In the genomic region with DNA sequence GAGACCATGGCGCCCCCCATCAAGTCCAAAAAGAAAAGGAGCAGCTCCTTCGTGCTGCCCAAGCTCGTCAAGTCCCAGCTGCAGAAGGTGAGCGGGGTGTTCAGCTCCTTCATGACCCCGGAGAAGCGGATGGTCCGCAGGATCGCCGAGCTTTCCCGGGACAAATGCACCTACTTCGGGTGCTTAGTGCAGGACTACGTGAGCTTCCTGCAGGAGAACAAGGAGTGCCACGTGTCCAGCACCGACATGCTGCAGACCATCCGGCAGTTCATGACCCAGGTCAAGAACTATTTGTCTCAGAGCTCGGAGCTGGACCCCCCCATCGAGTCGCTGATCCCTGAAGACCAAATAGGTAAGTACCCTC, we compare ENCODE assay signal across 9 cellular contexts. TPM values are rescaled to one million over a fixed set of nuclear protein-coding genes. Genes with fewer than 3 reads are reported as not detected.
DNase-seq lines count a peak whose midpoint lies in the region; ATAC-seq, FAIRE-seq and TF ChIP-seq lines count a peak whose summit lies in the region.
"Had no signal": no experiment of that assay in that cellular context is flagged by ENCODE, and none has a peak within 500 bp of the region (broad histone marks: within the 10 kb centered on the region; RNA-seq: fewer than 3 reads in every experiment).

No MANE protein-coding gene starts in this region.

- H3K36me3 ChIP-seq in bronchial epithelial cell (ENCODE audit: control insufficient read depth, insufficient read depth, low read length) = peaks cover 8% of the 10 kb centered on the region
- peaks cover 0 to 10% (median 2%) of the 10 kb centered on the region in 4 donors for H3K36me3 ChIP-seq in liver (ENCODE audit: control insufficient read depth in 4 of 4, insufficient read depth in 3 of 4, low read depth in 1 of 4, low read length in 3 of 4)
- H3K36me3 ChIP-seq in thoracic aorta = no peaks in the 10 kb centered on the region

- no peak overlapping the region for H3K9ac ChIP-seq in liver (ENCODE audit: low read depth in 1 of 2, low read length in 2 of 2)

- peak; percentile 58 for DNase-seq in HT-29 (ENCODE audit: low spot score)
- no peak for DNase-seq in bronchial epithelial cell (ENCODE audit: low read depth)
- DNase-seq in thoracic aorta (ENCODE audit: low spot score) = no peak
- no peak for DNase-seq in NCI-H2107 (lab: John Stamatoyannopoulos, UW)
- DNase-seq in GM19240 (ENCODE audit: insufficient read length, low spot score) = no peak
- no peak for DNase-seq in GM10266 (ENCODE audit: extremely low spot score)

- TF ChIP-seq RAD21 in liver (IDR thresholded peaks at IDR 0.05) = no peak

- ATAC-seq in thoracic aorta (ENCODE audit: insufficient number of reproducible peaks, low FRiP score, low read depth) (no peak), HG03025 (IDR thresholded peaks at IDR 0.05; ENCODE audit: low FRiP score, unreplicated experiment) (no peak)
- ATAC-seq: activated CD4-positive, CD25-positive, alpha-beta regulatory T cell treated with anti-CD3 and anti-CD28 coated beads, Interleukin-2, amount 50 U/mL, for 24 hours had no signal

- peaks cover 0 to 7% (median 6%) of the 10 kb centered on the region in 4 donors for H3K4me1 ChIP-seq in liver (ENCODE audit: control insufficient read depth in 4 of 4, insufficient read depth in 4 of 4, low read length in 3 of 4)
- H3K4me1 ChIP-seq in thoracic aorta (ENCODE audit: control insufficient read depth in 1 of 2, low read depth in 2 of 2) = peaks cover 37 to 58% of the 10 kb centered on the region in 2 donors

- 78% methylated on average over 18 of the region's 18 CpGs for WGBS in liver

- H3K27me3 ChIP-seq in bronchial epithelial cell (ENCODE audit: control insufficient read depth, insufficient read depth, low read length) (no peaks in the 10 kb centered on the region), liver (ENCODE audit: control insufficient read depth in 4 of 4, insufficient read depth in 4 of 4, low read length in 3 of 4) (no peaks in the 10 kb centered on the region), thoracic aorta (replicated peaks; ENCODE audit: insufficient read depth) (no peaks in the 10 kb centered on the region)

- peaks cover 0 to 2% (median 0%) of the 10 kb centered on the region in 4 donors for H3K9me3 ChIP-seq in liver (ENCODE audit: control insufficient read depth in 4 of 4, low read length in 3 of 4)
- H3K9me3 ChIP-seq in thoracic aorta = no peaks in the 10 kb centered on the region

- FAIRE-seq in bronchial epithelial cell (lab: Jason Lieb, UNC) = no peak

- no peak for TF ChIP-seq CTCF in bronchial epithelial cell (IDR thresholded peaks at IDR 0.05; ENCODE audit: insufficient read depth, low read length, severe bottlenecking)
- no peak for TF ChIP-seq CTCF in liver (IDR thresholded peaks at IDR 0.05; ENCODE audit: low read depth, low read length, missing input control)
- no peak for TF ChIP-seq CTCF in thoracic aorta (IDR thresholded peaks at IDR 0.05)
- no peak for TF ChIP-seq CTCF in GM10266 (IDR thresholded peaks at IDR 0.05; ENCODE audit: control insufficient read depth, insufficient read depth, low read depth, missing control alignments)

- H3K27ac ChIP-seq in liver (ENCODE audit: low read depth in 1 of 2, low read length in 2 of 2) (peak overlapping the region; percentile 45 to 63), thoracic aorta (peak overlapping the region; percentile 90 to 94)

- peak overlapping the region; percentile 81 for H3K4me3 ChIP-seq in bronchial epithelial cell (ENCODE audit: low read depth, low read length)
- peak overlapping the region in 1 of 3 donors; percentile 28 for H3K4me3 ChIP-seq in liver (ENCODE audit: low read depth in 1 of 3, low read length in 3 of 3)
- H3K4me3 ChIP-seq in thoracic aorta = peak overlapping the region; percentile 78

TF ChIP-seq in liver, 16 proteins besides CTCF, POLR2A, EP300 and RAD21:
- no peak for TF ChIP-seq HNF4A (conservative IDR thresholded peaks at IDR 0.05)
- TF ChIP-seq TAF1 (conservative IDR thresholded peaks at IDR 0.05) = no peak
- no peak for TF ChIP-seq NR2F2 (IDR thresholded peaks at IDR 0.05)
- TF ChIP-seq EGR1 (IDR thresholded peaks at IDR 0.05; ENCODE audit: low read depth in 2 of 2) = no peak
- TF ChIP-seq, protein P1, sequence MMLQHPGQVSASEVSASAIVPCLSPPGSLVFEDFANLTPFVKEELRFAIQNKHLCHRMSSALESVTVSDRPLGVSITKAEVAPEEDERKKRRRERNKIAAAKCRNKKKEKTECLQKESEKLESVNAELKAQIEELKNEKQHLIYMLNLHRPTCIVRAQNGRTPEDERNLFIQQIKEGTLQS (IDR thresholded peaks at IDR 0.05) = no peak
- no peak for TF ChIP-seq FOXA1 (IDR thresholded peaks at IDR 0.05)
- no peak for TF ChIP-seq RXRA (IDR thresholded peaks at IDR 0.05)
- TF ChIP-seq JUND (IDR thresholded peaks at IDR 0.05) = no peak
- TF ChIP-seq, protein P2, sequence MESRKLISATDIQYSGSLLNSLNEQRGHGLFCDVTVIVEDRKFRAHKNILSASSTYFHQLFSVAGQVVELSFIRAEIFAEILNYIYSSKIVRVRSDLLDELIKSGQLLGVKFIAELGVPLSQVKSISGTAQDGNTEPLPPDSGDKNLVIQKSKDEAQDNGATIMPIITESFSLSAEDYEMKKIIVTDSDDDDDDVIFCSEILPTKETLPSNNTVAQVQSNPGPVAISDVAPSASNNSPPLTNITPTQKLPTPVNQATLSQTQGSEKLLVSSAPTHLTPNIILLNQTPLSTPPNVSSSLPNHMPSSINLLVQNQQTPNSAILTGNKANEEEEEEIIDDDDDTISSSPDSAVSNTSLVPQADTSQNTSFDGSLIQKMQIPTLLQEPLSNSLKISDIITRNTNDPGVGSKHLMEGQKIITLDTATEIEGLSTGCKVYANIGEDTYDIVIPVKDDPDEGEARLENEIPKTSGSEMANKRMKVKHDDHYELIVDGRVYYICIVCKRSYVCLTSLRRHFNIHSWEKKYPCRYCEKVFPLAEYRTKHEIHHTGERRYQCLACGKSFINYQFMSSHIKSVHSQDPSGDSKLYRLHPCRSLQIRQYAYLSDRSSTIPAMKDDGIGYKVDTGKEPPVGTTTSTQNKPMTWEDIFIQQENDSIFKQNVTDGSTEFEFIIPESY (IDR thresholded peaks at IDR 0.05) = no peak
- TF ChIP-seq HNF4G (IDR thresholded peaks at IDR 0.05) = no peak
- TF ChIP-seq YY1 (IDR thresholded peaks at IDR 0.05) = no peak
- TF ChIP-seq, protein P3, sequence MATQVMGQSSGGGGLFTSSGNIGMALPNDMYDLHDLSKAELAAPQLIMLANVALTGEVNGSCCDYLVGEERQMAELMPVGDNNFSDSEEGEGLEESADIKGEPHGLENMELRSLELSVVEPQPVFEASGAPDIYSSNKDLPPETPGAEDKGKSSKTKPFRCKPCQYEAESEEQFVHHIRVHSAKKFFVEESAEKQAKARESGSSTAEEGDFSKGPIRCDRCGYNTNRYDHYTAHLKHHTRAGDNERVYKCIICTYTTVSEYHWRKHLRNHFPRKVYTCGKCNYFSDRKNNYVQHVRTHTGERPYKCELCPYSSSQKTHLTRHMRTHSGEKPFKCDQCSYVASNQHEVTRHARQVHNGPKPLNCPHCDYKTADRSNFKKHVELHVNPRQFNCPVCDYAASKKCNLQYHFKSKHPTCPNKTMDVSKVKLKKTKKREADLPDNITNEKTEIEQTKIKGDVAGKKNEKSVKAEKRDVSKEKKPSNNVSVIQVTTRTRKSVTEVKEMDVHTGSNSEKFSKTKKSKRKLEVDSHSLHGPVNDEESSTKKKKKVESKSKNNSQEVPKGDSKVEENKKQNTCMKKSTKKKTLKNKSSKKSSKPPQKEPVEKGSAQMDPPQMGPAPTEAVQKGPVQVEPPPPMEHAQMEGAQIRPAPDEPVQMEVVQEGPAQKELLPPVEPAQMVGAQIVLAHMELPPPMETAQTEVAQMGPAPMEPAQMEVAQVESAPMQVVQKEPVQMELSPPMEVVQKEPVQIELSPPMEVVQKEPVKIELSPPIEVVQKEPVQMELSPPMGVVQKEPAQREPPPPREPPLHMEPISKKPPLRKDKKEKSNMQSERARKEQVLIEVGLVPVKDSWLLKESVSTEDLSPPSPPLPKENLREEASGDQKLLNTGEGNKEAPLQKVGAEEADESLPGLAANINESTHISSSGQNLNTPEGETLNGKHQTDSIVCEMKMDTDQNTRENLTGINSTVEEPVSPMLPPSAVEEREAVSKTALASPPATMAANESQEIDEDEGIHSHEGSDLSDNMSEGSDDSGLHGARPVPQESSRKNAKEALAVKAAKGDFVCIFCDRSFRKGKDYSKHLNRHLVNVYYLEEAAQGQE (IDR thresholded peaks at IDR 0.05) = no peak
- TF ChIP-seq, protein P4, sequence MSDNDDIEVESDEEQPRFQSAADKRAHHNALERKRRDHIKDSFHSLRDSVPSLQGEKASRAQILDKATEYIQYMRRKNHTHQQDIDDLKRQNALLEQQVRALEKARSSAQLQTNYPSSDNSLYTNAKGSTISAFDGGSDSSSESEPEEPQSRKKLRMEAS (IDR thresholded peaks at IDR 0.05) = no peak
- TF ChIP-seq SP1 (IDR thresholded peaks at IDR 0.05) = no peak
- TF ChIP-seq FOXA2 (IDR thresholded peaks at IDR 0.05) = no peak
- no peak for TF ChIP-seq GABPA (IDR thresholded peaks at IDR 0.05 in 1 of 2, conservative IDR thresholded peaks at IDR 0.05 in 1 of 2)
TF ChIP-seq in liver: peak in this region for 0.

RNA-seq across cellular contexts. Expression of a gene that starts 41.7 kb away (rescaled TPM):
- total RNA-seq in HT-29 (2014; rRNA removed; shearing (Covaris generic)) = 49.4 and 50.9 TPM in 2 replicates
- total RNA-seq in bronchial epithelial cell (111 and 114 TPM in 2 replicates), liver (10 to 100 TPM; 26.8 to 28.4 TPM), thoracic aorta (10 to 100 TPM; 14.6 to 16.9 TPM)
- 10 to 100 TPM; 50.1 to 75.6 TPM for polyA plus RNA-seq in liver
